In the genomic region with DNA sequence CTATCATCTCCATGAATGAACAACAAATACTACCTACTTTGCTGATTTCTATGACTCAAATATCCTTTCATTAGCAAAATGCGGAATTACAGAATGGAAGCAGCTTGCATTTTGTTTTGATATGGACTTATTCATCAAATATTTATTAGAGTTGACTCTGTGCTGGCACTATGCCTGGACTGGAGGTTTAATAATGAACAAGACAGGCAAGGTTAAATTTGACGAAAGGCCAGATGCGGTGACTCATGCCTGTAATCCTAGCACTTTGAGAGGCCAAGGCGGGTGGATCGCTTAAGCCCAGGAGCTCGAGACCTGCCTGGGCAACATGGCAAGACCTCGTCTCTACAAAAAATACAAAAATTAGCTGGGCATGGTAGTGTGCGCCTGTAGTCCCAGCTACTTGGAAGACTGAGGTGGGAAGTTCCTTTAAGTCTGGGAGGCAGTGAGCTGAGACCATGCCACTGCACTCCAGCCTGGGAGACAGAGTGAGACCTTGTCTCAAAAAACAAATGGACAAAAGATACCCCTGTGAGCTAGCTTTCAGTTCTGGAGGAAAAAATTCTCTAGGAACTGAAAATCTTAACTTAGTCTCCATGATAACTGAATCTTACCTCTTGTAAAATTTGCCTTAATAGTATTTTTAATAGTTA, we compare ENCODE assay signal across 10 cellular contexts. TPM values are rescaled to one million over a fixed set of nuclear protein-coding genes. Genes with fewer than 3 reads are reported as not detected.
DNase-seq lines count a peak whose midpoint lies in the region; ATAC-seq and TF ChIP-seq lines count a peak whose summit lies in the region.
"Had no signal": no experiment of that assay in that cellular context is flagged by ENCODE, and none has a peak within 500 bp of the region (broad histone marks: within the 10 kb centered on the region; RNA-seq: fewer than 3 reads in every experiment).

No MANE protein-coding gene starts in this region.

- peak overlapping the region; percentile 16 for H3K27ac ChIP-seq in mammary epithelial cell (ENCODE audit: insufficient read depth, low read depth, low read length)
- peak overlapping the region; percentile 86 for H3K27ac ChIP-seq in mesenchymal stem cell (ENCODE audit: low read length, poor library complexity, severe bottlenecking)
- no peak overlapping the region for H3K27ac ChIP-seq in spleen

- H2BK120ac ChIP-seq in mesenchymal stem cell (ENCODE audit: low read depth, low read length) = no peak overlapping the region

- H3K36me3 ChIP-seq in mammary epithelial cell (ENCODE audit: insufficient read depth, low read length) (no peaks in the 10 kb centered on the region), mesenchymal stem cell (ENCODE audit: control insufficient read depth in 1 of 2, insufficient read depth in 2 of 2, low read depth in 1 of 2, low read length in 2 of 2) (no peaks in the 10 kb centered on the region), spleen (no peaks in the 10 kb centered on the region), H7 (replicated peaks; ENCODE audit: control insufficient read depth, insufficient read depth, low read length) (no peaks in the 10 kb centered on the region)

- no peaks in the 10 kb centered on the region for H3K79me2 ChIP-seq in mammary epithelial cell (ENCODE audit: insufficient read depth, low read length)

- no peak overlapping the region for H2BK12ac ChIP-seq in mesenchymal stem cell (ENCODE audit: low read length in 2 of 2)

- no peaks in the 10 kb centered on the region for H3K79me1 ChIP-seq in mesenchymal stem cell (replicated peaks; ENCODE audit: low read length, poor library complexity, severe bottlenecking)

- DNase-seq in COLO829 (ENCODE audit: low spot score) (peak; percentile 86), NCI-H1105 (lab: John Stamatoyannopoulos, UW) (peak; percentile 18), mammary epithelial cell (peak; percentile 98), mesenchymal stem cell (peak; percentile 38), spleen (no peak), H7 (no peak)
- DNase-seq in stimulated activated naive CD4-positive, alpha-beta T cell (lab: John Stamatoyannopoulos, UW) = no peak

- no peaks in the 10 kb centered on the region for H3K27me3 ChIP-seq in mammary epithelial cell (ENCODE audit: insufficient read depth, low read length)
- H3K27me3 ChIP-seq in mesenchymal stem cell (ENCODE audit: control insufficient read depth in 1 of 2, insufficient read depth in 1 of 2, low read length in 2 of 2) = no peaks in the 10 kb centered on the region
- no peaks in the 10 kb centered on the region for H3K27me3 ChIP-seq in spleen (replicated peaks in 1 of 7)
- H3K27me3 ChIP-seq in H7 (ENCODE audit: control insufficient read depth, insufficient read depth, low read length) = no peaks in the 10 kb centered on the region

- CTCF ChIA-PET in mammary epithelial cell (lab: Charles Lee; ENCODE audit: low non-redundant PET) = interaction anchor here (0.6 kb wide), 1 partner anchor 27 kb away, joined by 6 read pairs; no protein-coding TSS in a partner anchor

- H3K18ac ChIP-seq in mesenchymal stem cell (ENCODE audit: low read depth in 1 of 2, low read length in 2 of 2) = no peak overlapping the region

- H3K23ac ChIP-seq in mesenchymal stem cell (ENCODE audit: low read length in 2 of 2) = no peak overlapping the region

- no peak overlapping the region for H2AK5ac ChIP-seq in mesenchymal stem cell (ENCODE audit: low read length, severe bottlenecking)

- H3K4me2 ChIP-seq in mammary epithelial cell (ENCODE audit: insufficient read depth, low read depth, low read length) = peak overlapping the region; percentile 54
- H3K4me2 ChIP-seq in mesenchymal stem cell (ENCODE audit: low read length, poor library complexity, severe bottlenecking) = peak overlapping the region; percentile 22
- H3K4me2 ChIP-seq: GM23338 had no signal

- no peak overlapping the region for H3K4me3 ChIP-seq in mammary epithelial cell (replicated peaks in 1 of 3; ENCODE audit: insufficient read depth in 1 of 3, low read depth in 2 of 3, low read length in 3 of 3)
- H3K4me3 ChIP-seq in mesenchymal stem cell (ENCODE audit: insufficient read depth in 1 of 2, low read depth in 1 of 2, low read length in 2 of 2) = no peak overlapping the region
- H3K4me3 ChIP-seq in spleen = no peak overlapping the region
- H3K4me3 ChIP-seq in H7 (ENCODE audit: insufficient read depth, low read depth, low read length) = no peak overlapping the region
- H3K4me3 ChIP-seq: GM23338 had no signal

- no peak overlapping the region for H4K8ac ChIP-seq in mesenchymal stem cell (ENCODE audit: low read length)

- ATAC-seq in GM19351 (IDR thresholded peaks at IDR 0.05; ENCODE audit: unreplicated experiment) = no peak
- ATAC-seq: activated CD4-positive, CD25-positive, alpha-beta regulatory T cell treated with anti-CD3 and anti-CD28 coated beads, Interleukin-2, amount 50 U/mL, for 24 hours; GM23338 had no signal

- H3K4me1 ChIP-seq in mammary epithelial cell (ENCODE audit: insufficient read depth, low read length) = peaks cover 24% of the 10 kb centered on the region
- H3K4me1 ChIP-seq in mesenchymal stem cell (ENCODE audit: control insufficient read depth, insufficient read depth, low read depth, low read length) = peaks cover 4% of the 10 kb centered on the region
- H3K4me1 ChIP-seq in spleen = no peaks in the 10 kb centered on the region

- BruUV-seq in mammary epithelial cell (replicated peaks; lab: Mats Ljungman, UMichigan) = no TSS peak

- H3K9me3 ChIP-seq in mammary epithelial cell (replicated peaks; ENCODE audit: insufficient read depth, low read length) (no peaks in the 10 kb centered on the region), mesenchymal stem cell (ENCODE audit: control insufficient read depth, low read length) (no peaks in the 10 kb centered on the region), spleen (no peaks in the 10 kb centered on the region)

- no peak overlapping the region for H4K91ac ChIP-seq in mesenchymal stem cell (ENCODE audit: low read length)

- H3K4ac ChIP-seq in mesenchymal stem cell (ENCODE audit: low read depth in 1 of 2, low read length in 2 of 2) = no peak overlapping the region

- H3K9ac ChIP-seq in mammary epithelial cell (ENCODE audit: insufficient read depth, low read length) = no peak overlapping the region
- H3K9ac ChIP-seq in mesenchymal stem cell (ENCODE audit: low read length) = no peak overlapping the region

- dilution Hi-C loops in mammary epithelial cell (cut with HindIII; ENCODE audit: low sequenced_read_pairs) = no loop called here

- H3K14ac ChIP-seq in mesenchymal stem cell (ENCODE audit: low read length in 2 of 2) = no peak overlapping the region

- H2AFZ ChIP-seq in mammary epithelial cell (ENCODE audit: low read depth, low read length) (peak overlapping the region; percentile 64), mesenchymal stem cell (ENCODE audit: low read depth, low read length) (no peak overlapping the region)
- H2AFZ ChIP-seq: GM23338 had no signal

- peak overlapping the region; percentile 66 for H2BK5ac ChIP-seq in mesenchymal stem cell (ENCODE audit: low read depth, low read length, poor library complexity, severe bottlenecking)

- intact Hi-C loops in mammary epithelial cell (cut with micrococcal nuclease) = loop anchor here (1.0 to 5.0 kb wide), 2 partner anchors 71 to 647 kb away; a partner anchor contains a TSS
- intact Hi-C loops in spleen (cut with DNase I; ENCODE audit: low total_unique reads) = no loop called here

- TF ChIP-seq CTCF in mammary epithelial cell (conservative IDR thresholded peaks at IDR 0.05 in 1 of 2, IDR thresholded peaks at IDR 0.05 in 1 of 2; ENCODE audit: extremely low read depth in 1 of 2, insufficient read depth in 1 of 2, low read depth in 1 of 2, low read length in 2 of 2) (no peak), spleen (IDR thresholded peaks at IDR 0.05 in 8 of 11, conservative IDR thresholded peaks at IDR 0.05 in 3 of 11) (no peak)

- no peak overlapping the region for H2BK15ac ChIP-seq in mesenchymal stem cell (ENCODE audit: low read depth, poor library complexity, severe bottlenecking)

- 2% methylated on average over 8 of the region's 8 CpGs for WGBS in mammary epithelial cell (ENCODE audit: low coverage, missing lambda C conversion rate)
- WGBS in mesenchymal stem cell = 69% methylated on average over 7 of the region's 8 CpGs
- 78 to 90% (median 83%) methylated on average over 8 of the region's 8 CpGs for WGBS in spleen, 5 donors

- H4K20me1 ChIP-seq in mammary epithelial cell (ENCODE audit: insufficient read depth, low read length) = no peaks in the 10 kb centered on the region

- in situ Hi-C loops in mammary epithelial cell (cut with MboI; ENCODE audit: low sequenced_read_pairs in 2 of 2) = no loop called here

- TF ChIP-seq POLR2A in spleen (IDR thresholded peaks at IDR 0.05) = no peak

RNA-seq across cellular contexts. Expression of a gene that starts 29.3 kb away (rescaled TPM):
- total RNA-seq in mammary epithelial cell (100 to 1,000 TPM; 104 to 184 TPM), spleen (100 to 1,000 TPM in 5 of 7 donors, 10 to 100 TPM in 2; 81.9 to 142 (median 126) TPM)
- polyA plus RNA-seq in mammary epithelial cell (415 TPM), spleen (100 to 1,000 TPM; 192 to 255 (median 241) TPM)
- 171 TPM for polyA minus RNA-seq in mammary epithelial cell
- 241 TPM for polyA plus RNA-seq in mesenchymal stem cell (2013, experiment 1 of 2)
- polyA plus RNA-seq in mesenchymal stem cell (2013, experiment 2 of 2) = 262 TPM
- total RNA-seq in H7 (2014; rRNA removed; shearing (Covaris generic)) = 160 and 174 TPM in 2 replicates

Comparison
In these comparisons a context has a peak if more than half of its experiments do, and no peak if none do; other contexts are left out.
1. DNase-seq: peak in COLO829 (single experiment), NCI-H1105 (single experiment), mammary epithelial cell (single experiment) and mesenchymal stem cell (single experiment); none in spleen (single experiment), stimulated activated naive CD4-positive, alpha-beta T cell (0 of 6) and H7 (single experiment).
2. H3K27ac ChIP-seq: peak in mammary epithelial cell (single experiment) and mesenchymal stem cell (single experiment); none in spleen (0 of 8).